11 cellular contexts compared by ENCODE assay signal in the genomic region with DNA sequence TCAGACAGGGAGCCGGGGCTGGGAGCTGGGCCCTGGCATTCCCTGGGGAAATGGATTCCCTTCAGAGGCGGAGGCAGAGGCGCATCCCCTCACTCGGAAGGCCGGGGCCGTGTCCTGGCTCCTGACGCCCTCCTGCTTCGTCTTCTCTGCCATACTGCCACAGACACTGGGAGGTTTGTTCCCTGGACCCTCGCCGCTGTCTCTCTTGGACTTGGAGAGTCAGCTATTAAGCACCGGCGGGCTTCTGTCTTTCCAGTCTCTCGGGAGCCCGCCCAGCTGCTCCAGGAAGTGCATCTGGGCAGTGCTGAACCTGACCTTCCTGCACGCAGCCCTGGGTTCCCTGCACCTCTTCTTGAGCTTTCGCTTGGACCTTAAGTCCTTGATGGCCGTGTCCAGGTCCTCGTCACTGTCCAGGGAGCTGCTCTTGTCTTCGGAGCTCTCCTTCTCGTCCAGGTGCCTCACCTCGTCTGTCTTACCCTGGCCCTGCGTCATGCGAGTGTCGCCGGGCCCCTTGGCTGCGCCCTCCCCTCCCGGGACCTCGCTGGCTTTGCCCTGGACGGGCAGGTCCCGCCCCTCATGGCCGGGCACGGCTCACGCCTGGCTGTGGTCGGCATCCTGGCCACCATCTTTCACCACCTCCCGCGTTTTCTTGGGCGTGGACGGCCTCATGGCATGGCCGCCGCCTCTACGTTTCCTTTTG. TPM values are rescaled to one million over a fixed set of nuclear protein-coding genes. Genes with fewer than 3 reads are reported as not detected.
DNase-seq lines count a peak whose midpoint lies in the region; ATAC-seq and TF ChIP-seq lines count a peak whose summit lies in the region.
"Had no signal": no experiment of that assay in that cellular context is flagged by ENCODE, and none has a peak within 500 bp of the region (broad histone marks: within the 10 kb centered on the region; RNA-seq: fewer than 3 reads in every experiment).

No MANE protein-coding gene starts in this region.

- H3K9me3 Mint-ChIP-seq in stimulated activated effector memory CD8-positive, alpha-beta T cell treated with anti-CD3 and anti-CD28 coated beads, Interleukin-12 subunit alpha, Interleukin-12 subunit beta, amount 100 ng/mL, for 72 hours: peaks cover 2% of the 10 kb centered on the region

- H3K27ac Mint-ChIP-seq in stimulated activated effector memory CD8-positive, alpha-beta T cell treated with anti-CD3 and anti-CD28 coated beads, Interleukin-12 subunit alpha, Interleukin-12 subunit beta, amount 100 ng/mL, for 72 hours: peak overlapping the region; percentile 61

- TF ChIP-seq CTCF in ascending aorta (IDR thresholded peaks at IDR 0.05) (no peak), left lung (IDR thresholded peaks at IDR 0.05) (no peak), BE2C (IDR thresholded peaks at IDR 0.05; ENCODE audit: low read depth, low read length) (no peak)

- peaks cover 48% of the 10 kb centered on the region for H3K4me1 Mint-ChIP-seq in stimulated activated effector memory CD8-positive, alpha-beta T cell treated with anti-CD3 and anti-CD28 coated beads, Interleukin-12 subunit alpha, Interleukin-12 subunit beta, amount 100 ng/mL, for 72 hours

- H3K36me3 ChIP-seq in H7 (replicated peaks; ENCODE audit: control insufficient read depth, insufficient read depth, low read length) (no peaks in the 10 kb centered on the region), ascending aorta (peaks cover 6 to 18% of the 10 kb centered on the region in 2 donors), left lung (peaks cover 0 to 45% of the 10 kb centered on the region in 2 donors), BE2C (peaks cover 7% of the 10 kb centered on the region; the same call in 1 of the 2 replicates)

- peak; percentile 48 for ATAC-seq in left lung
- no peak for ATAC-seq in stimulated activated effector memory CD8-positive, alpha-beta T cell treated with anti-CD3 and anti-CD28 coated beads, Interleukin-12 subunit alpha, Interleukin-12 subunit beta, amount 100 ng/mL, for 72 hours
- no peak for ATAC-seq in HG03097 (IDR thresholded peaks at IDR 0.05; ENCODE audit: low FRiP score, unreplicated experiment)

- H3K27me3 ChIP-seq in H7 (ENCODE audit: control insufficient read depth, insufficient read depth, low read length) (no peaks in the 10 kb centered on the region), ascending aorta (no peaks in the 10 kb centered on the region), left lung (peaks cover 0 to 24% of the 10 kb centered on the region in 2 donors), BE2C (no peaks in the 10 kb centered on the region)

- H3K9me3 ChIP-seq in ascending aorta (peaks cover 0 to 14% of the 10 kb centered on the region in 2 donors), left lung (peaks cover 0 to 31% of the 10 kb centered on the region in 2 donors), BE2C (no peaks in the 10 kb centered on the region)

- DNase-seq in H7: peak; percentile 22
- DNase-seq in ascending aorta (ENCODE audit: low spot score in 2 of 2): no peak
- DNase-seq in left lung: peak in 1 of 2 donors; percentile 76
- DNase-seq in stimulated activated effector memory CD8-positive, alpha-beta T cell treated with anti-CD3 and anti-CD28 coated beads, Interleukin-12 subunit alpha, Interleukin-12 subunit beta, amount 100 ng/mL, for 72 hours (ENCODE audit: low spot score in 2 of 2): no peak
- DNase-seq in cerebellar nuclear complex (lab: John Stamatoyannopoulos, UW): no peak
- DNase-seq in stimulated activated naive CD4-positive, alpha-beta T cell treated with Interleukin-2 at 50 U/mL for 16 hours (lab: John Stamatoyannopoulos, UW): no peak
- no peak for DNase-seq in BE2C
- DNase-seq: amniotic stem cell, Calu3, NCI-H2081 had no signal

- peak overlapping the region in 1 of 2 donors; percentile 5 for H3K27ac ChIP-seq in ascending aorta
- H3K27ac ChIP-seq in left lung: no peak overlapping the region

- peak overlapping the region; percentile 78 for H3K4me3 Mint-ChIP-seq in stimulated activated effector memory CD8-positive, alpha-beta T cell treated with anti-CD3 and anti-CD28 coated beads, Interleukin-12 subunit alpha, Interleukin-12 subunit beta, amount 100 ng/mL, for 72 hours

- peaks cover 28% of the 10 kb centered on the region for H3K36me3 Mint-ChIP-seq in stimulated activated effector memory CD8-positive, alpha-beta T cell treated with anti-CD3 and anti-CD28 coated beads, Interleukin-12 subunit alpha, Interleukin-12 subunit beta, amount 100 ng/mL, for 72 hours

- H3K4me1 ChIP-seq in ascending aorta (no peaks in the 10 kb centered on the region), left lung (peaks cover 0 to 28% of the 10 kb centered on the region in 2 donors), BE2C (no peaks in the 10 kb centered on the region)

- intact Hi-C loops in ascending aorta (cut with DNase I): no loop called here
- intact Hi-C loops in left lung (cut with DNase I): no loop called here

- H3K4me3 ChIP-seq in H7 (ENCODE audit: insufficient read depth, low read depth, low read length) (no peak overlapping the region), ascending aorta (peak overlapping the region; percentile 22 to 51), left lung (peak overlapping the region; percentile 13 to 33), BE2C (ENCODE audit: low read depth, low read length) (no peak overlapping the region)

RNA-seq across cellular contexts. Expression of a gene that starts 14.6 kb away (rescaled TPM):
- total RNA-seq in H7 (2014; rRNA removed; shearing (Covaris generic)): 14.7 and 17.0 TPM in 2 replicates
- total RNA-seq in ascending aorta (10.6 TPM), left lung (10 to 100 TPM; 32.1 to 45.7 TPM)
- 10.1 TPM for polyA plus RNA-seq in BE2C (2012; ENCODE audit: insufficient read depth, insufficient read length, low read depth)

Comparison
In these comparisons a context has a peak if more than half of its experiments do, and no peak if none do; other contexts are left out.
1. H3K4me3 ChIP-seq: peak in ascending aorta (2 of 2) and left lung (2 of 2); none in H7 (single experiment) and BE2C (single experiment).